In the genomic region with DNA sequence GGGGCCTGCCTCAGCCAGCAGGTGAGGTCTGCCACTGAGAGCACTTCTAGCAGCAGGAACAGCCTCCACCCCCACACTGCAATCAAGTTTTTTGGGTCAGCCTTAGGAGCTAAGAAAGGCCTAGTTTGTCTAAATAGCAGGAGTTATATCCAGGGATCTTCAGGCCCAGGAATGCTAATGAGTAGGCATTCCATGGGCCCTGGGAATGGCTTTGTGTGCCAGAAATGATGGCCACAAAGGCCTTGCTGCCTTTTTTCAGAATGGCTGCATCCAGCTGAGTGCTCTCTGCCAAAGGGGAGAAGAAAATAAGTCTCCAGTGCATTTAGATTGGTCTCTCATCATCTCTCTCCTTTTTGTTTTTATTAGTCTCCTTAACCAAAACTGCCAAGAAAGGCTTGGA, we compare ENCODE assay signal across 19 cellular contexts. TPM values are rescaled to one million over a fixed set of nuclear protein-coding genes. Genes with fewer than 3 reads are reported as not detected.
DNase-seq lines count a peak whose midpoint lies in the region; ATAC-seq, FAIRE-seq and TF ChIP-seq lines count a peak whose summit lies in the region.
"Had no signal": no experiment of that assay in that cellular context is flagged by ENCODE, and none has a peak within 500 bp of the region (broad histone marks: within the 10 kb centered on the region; RNA-seq: fewer than 3 reads in every experiment).

No MANE protein-coding gene starts in this region.

- H4K5ac ChIP-seq in H1 (ENCODE audit: insufficient read length, low read depth, low read length) = no peak overlapping the region

- H3K4me3 Mint-ChIP-seq in activated naive CD4-positive, alpha-beta T cell treated with anti-CD3 and anti-CD28 coated beads for 36 hours = no peak overlapping the region
- no peak overlapping the region for H3K4me3 Mint-ChIP-seq in CD4-positive, alpha-beta memory T cell
- H3K4me3 Mint-ChIP-seq: activated naive CD4-positive, alpha-beta T cell treated with anti-CD3 and anti-CD28 coated beads, Interleukin-2, amount 10 ng/mL, durations not matched to agents 7 days and 5 days; T-helper 17 cell had no signal

- TF ChIP-seq EP300 in H1 (IDR thresholded peaks at IDR 0.05; ENCODE audit: borderline replicate concordance in 1 of 2, low read depth in 2 of 2, low read length in 2 of 2) = no peak

- H4K20me1 ChIP-seq in H1 (replicated peaks in 1 of 2; ENCODE audit: control insufficient read depth in 1 of 2, insufficient read depth in 2 of 2, low read length in 2 of 2) = peaks cover 12 to 26% of the 10 kb centered on the region in 2 experiments

- no peak overlapping the region for H3K23ac ChIP-seq in H1 (ENCODE audit: insufficient read length)

- peaks cover 34 to 64% of the 10 kb centered on the region in 2 experiments for H3K79me2 ChIP-seq in H1 (ENCODE audit: control insufficient read depth in 1 of 2, insufficient read depth in 2 of 2, low read length in 2 of 2)

- DNase-seq in activated naive CD4-positive, alpha-beta T cell treated with anti-CD3 and anti-CD28 coated beads for 36 hours = no peak
- DNase-seq in activated naive CD4-positive, alpha-beta T cell (lab: John Stamatoyannopoulos, UW) = no peak
- DNase-seq in NAMALWA (ENCODE audit: low spot score) (peak; percentile 1), H1 (ENCODE audit: low read depth in 1 of 2, low spot score in 2 of 2) (no peak), GM12891 (ENCODE audit: insufficient read length, low spot score) (no peak), DMS53 (lab: John Stamatoyannopoulos, UW) (no peak), foreskin keratinocyte (no peak)
- no peak for DNase-seq in CD4-positive, alpha-beta memory T cell
- DNase-seq: ACHN; activated naive CD4-positive, alpha-beta T cell treated with anti-CD3 and anti-CD28 coated beads, Interleukin-2, amount 10 ng/mL, durations not matched to agents 7 days and 5 days; MM.1S; naive thymus-derived CD4-positive, alpha-beta T cell; NCI-H1436 treated with DMSO at 0.1 percent for 48 hours; NCI-H524; stimulated activated CD4-positive, alpha-beta T cell treated with anti-CD3 and anti-CD28 coated beads, Interleukin-4, amount 100 ng/mL, for 4 hours; T-helper 17 cell; upper lobe of left lung had no signal

- no peak overlapping the region for H2AK5ac ChIP-seq in H1 (ENCODE audit: low read depth, low read length)

- no peak overlapping the region for H2BK15ac ChIP-seq in H1 (ENCODE audit: low read length)

- H3K27ac ChIP-seq in H1 (ENCODE audit: low read depth, low read length) (no peak overlapping the region; the same call in 1 of the 2 replicates), foreskin keratinocyte (no peak overlapping the region)
- H3K27ac ChIP-seq in CD4-positive, alpha-beta memory T cell (ENCODE audit: low read depth, low read length) = no peak overlapping the region
- H3K27ac ChIP-seq: epithelial cell of prostate, right atrium auricular region, upper lobe of left lung had no signal

- H3K23me2 ChIP-seq in H1 (ENCODE audit: low read depth, low read length) = peaks cover 4% of the 10 kb centered on the region

- H3K4me1 ChIP-seq in H1 (replicated peaks in 1 of 4; ENCODE audit: control insufficient read depth in 3 of 4, insufficient read depth in 4 of 4, low read length in 3 of 4) (peaks cover 0 to 10% (median 6%) of the 10 kb centered on the region in 4 experiments; a peak in 6 of 7 replicates), foreskin keratinocyte (peaks cover 4% of the 10 kb centered on the region)
- H3K4me1 ChIP-seq in CD4-positive, alpha-beta memory T cell (ENCODE audit: insufficient read depth, low read length) = peaks cover 40% of the 10 kb centered on the region

- H3K56ac ChIP-seq in H1 (replicated peaks; ENCODE audit: insufficient read length, low read depth, low read length) = no peak overlapping the region

- ATAC-seq in foreskin keratinocyte = no peak
- ATAC-seq: naive thymus-derived CD4-positive, alpha-beta T cell; T-helper 17 cell had no signal

- TF ChIP-seq POLR2A in H1 (IDR thresholded peaks at IDR 0.05; ENCODE audit: control extremely low read depth in 1 of 2, low read depth in 2 of 2, low read length in 2 of 2) (no peak), GM12891 (IDR thresholded peaks at IDR 0.05; ENCODE audit: low read depth, low read length) (no peak)

- no peak overlapping the region for H3K4ac ChIP-seq in H1 (replicated peaks; ENCODE audit: insufficient read length, low read depth, low read length)

- H3K18ac ChIP-seq in H1 (ENCODE audit: extremely low read depth, low read length) = no peak overlapping the region

- no peaks in the 10 kb centered on the region for H3K27me3 Mint-ChIP-seq in activated naive CD4-positive, alpha-beta T cell treated with anti-CD3 and anti-CD28 coated beads for 36 hours (ENCODE audit: low read depth)
- no peaks in the 10 kb centered on the region for H3K27me3 Mint-ChIP-seq in CD4-positive, alpha-beta memory T cell
- H3K27me3 Mint-ChIP-seq: activated naive CD4-positive, alpha-beta T cell treated with anti-CD3 and anti-CD28 coated beads, Interleukin-2, amount 10 ng/mL, durations not matched to agents 7 days and 5 days; naive thymus-derived CD4-positive, alpha-beta T cell; T-helper 17 cell had no signal

- no peak overlapping the region for H3K14ac ChIP-seq in H1 (ENCODE audit: insufficient read length)

- FAIRE-seq in H1 (lab: Jason Lieb, UNC) (no peak), GM12891 (lab: Jason Lieb, UNC) (no peak)

- peaks cover 19% of the 10 kb centered on the region for H3K79me1 ChIP-seq in H1 (ENCODE audit: low read depth, low read length)

- CTCF ChIA-PET in activated naive CD4-positive, alpha-beta T cell treated with anti-CD3 and anti-CD28 coated beads for 36 hours (lab: Charles Lee) = interaction anchor here (1.0 to 2.8 kb wide), 2 partner anchors 8 to 407 kb away, joined by 3 to 7 read pairs; no protein-coding TSS in a partner anchor
- CTCF ChIA-PET in H1 (lab: Charles Lee; ENCODE audit: partially characterized antibody) = interaction anchor here (1.1 to 1.5 kb wide), 2 partner anchors 233 to 347 kb away, joined by 3 to 5 read pairs; no protein-coding TSS in a partner anchor
- CTCF ChIA-PET in CD4-positive, alpha-beta memory T cell (lab: Charles Lee; ENCODE audit: partially characterized antibody) = no interaction called here

- no peak for TF ChIP-seq RAD21 in H1 (IDR thresholded peaks at IDR 0.05 in 1 of 2, conservative IDR thresholded peaks at IDR 0.05 in 1 of 2; ENCODE audit: low read depth in 2 of 2, low read length in 2 of 2)

- no peak for TF ChIP-seq CTCF in H1 (IDR thresholded peaks at IDR 0.05; ENCODE audit: control extremely low read depth in 1 of 3, insufficient read depth in 1 of 3, low read depth in 1 of 3, low read length in 3 of 3)
- TF ChIP-seq CTCF in foreskin keratinocyte (conservative IDR thresholded peaks at IDR 0.05) = no peak

- H3K27me3 ChIP-seq in H1 (replicated peaks in 1 of 4; ENCODE audit: control insufficient read depth in 3 of 4, extremely low read depth in 1 of 4, insufficient read depth in 3 of 4, low read length in 3 of 4) = no peaks in the 10 kb centered on the region
- H3K27me3 ChIP-seq in CD4-positive, alpha-beta memory T cell (ENCODE audit: insufficient read depth, low read length) = no peaks in the 10 kb centered on the region
- H3K27me3 ChIP-seq in foreskin keratinocyte = no peaks in the 10 kb centered on the region
- H3K27me3 ChIP-seq: right atrium auricular region, upper lobe of left lung had no signal

- no peak overlapping the region for H2AFZ ChIP-seq in H1 (ENCODE audit: low read length)

- H2BK5ac ChIP-seq in H1 (ENCODE audit: low read depth, low read length) = no peak overlapping the region

- H3K4me3 ChIP-seq in H1 (ENCODE audit: extremely low read depth in 1 of 4, insufficient read depth in 2 of 4, low read depth in 3 of 4, low read length in 4 of 4) = no peak overlapping the region
- H3K4me3 ChIP-seq in CD4-positive, alpha-beta memory T cell (ENCODE audit: low read length in 2 of 2) = no peak overlapping the region
- H3K4me3 ChIP-seq: right atrium auricular region, upper lobe of left lung had no signal

- H3K27ac Mint-ChIP-seq in activated naive CD4-positive, alpha-beta T cell treated with anti-CD3 and anti-CD28 coated beads for 36 hours = peak overlapping the region; percentile 53
- H3K27ac Mint-ChIP-seq in CD4-positive, alpha-beta memory T cell = no peak overlapping the region
- H3K27ac Mint-ChIP-seq: activated naive CD4-positive, alpha-beta T cell treated with anti-CD3 and anti-CD28 coated beads, Interleukin-2, amount 10 ng/mL, durations not matched to agents 7 days and 5 days had no signal

- H3K9me3 Mint-ChIP-seq in activated naive CD4-positive, alpha-beta T cell treated with anti-CD3 and anti-CD28 coated beads for 36 hours = no peaks in the 10 kb centered on the region
- no peaks in the 10 kb centered on the region for H3K9me3 Mint-ChIP-seq in CD4-positive, alpha-beta memory T cell
- H3K9me3 Mint-ChIP-seq: activated naive CD4-positive, alpha-beta T cell treated with anti-CD3 and anti-CD28 coated beads, Interleukin-2, amount 10 ng/mL, durations not matched to agents 7 days and 5 days had no signal

- peaks cover 29 to 50% (median 37%) of the 10 kb centered on the region in 4 experiments for H3K36me3 ChIP-seq in H1 (ENCODE audit: control insufficient read depth in 2 of 4, insufficient read depth in 4 of 4, low read length in 3 of 4)
- H3K36me3 ChIP-seq in CD4-positive, alpha-beta memory T cell (ENCODE audit: insufficient read depth, low read length) = peaks cover 38% of the 10 kb centered on the region

- H4K8ac ChIP-seq in H1 (ENCODE audit: extremely low read depth, insufficient read depth, low read length) = peak overlapping the region; percentile 29; the same call in 1 of the 2 replicates

- H4K91ac ChIP-seq in H1 (replicated peaks; ENCODE audit: insufficient read length, low read length) = no peak overlapping the region

- POLR2A ChIA-PET in H1 (lab: Charles Lee; ENCODE audit: partially characterized antibody) = interaction anchor here (1.1 to 5.8 kb wide), 6 partner anchors 7 to 58 kb away, joined by 3 to 83 read pairs (median 7); no protein-coding TSS in a partner anchor
- POLR2A ChIA-PET in CD4-positive, alpha-beta memory T cell (lab: Charles Lee; ENCODE audit: partially characterized antibody) = no interaction called here

- H3K4me1 Mint-ChIP-seq in activated naive CD4-positive, alpha-beta T cell treated with anti-CD3 and anti-CD28 coated beads for 36 hours (ENCODE audit: low read depth) = peaks cover 55% of the 10 kb centered on the region
- H3K4me1 Mint-ChIP-seq in CD4-positive, alpha-beta memory T cell = peaks cover 15 to 42% (median 27%) of the 10 kb centered on the region in 4 donors

- no peak overlapping the region for H2BK120ac ChIP-seq in H1 (replicated peaks; ENCODE audit: low read depth, low read length)

- peak overlapping the region; percentile 90 to 93; a peak in 2 of 4 replicates for H3K4me2 ChIP-seq in H1 (ENCODE audit: insufficient read depth in 1 of 2, low read depth in 2 of 2, low read length in 2 of 2)

- no peak overlapping the region for H2BK12ac ChIP-seq in H1 (ENCODE audit: low read depth, low read length)

- H3K36me3 Mint-ChIP-seq in activated naive CD4-positive, alpha-beta T cell treated with anti-CD3 and anti-CD28 coated beads for 36 hours (ENCODE audit: low read depth) = peaks cover 18% of the 10 kb centered on the region
- H3K36me3 Mint-ChIP-seq in CD4-positive, alpha-beta memory T cell = peaks cover 18 to 41% of the 10 kb centered on the region in 2 donors

- no peaks in the 10 kb centered on the region for H3K9me3 ChIP-seq in H1 (ENCODE audit: insufficient read depth in 2 of 2, low read depth in 1 of 2, low read length in 1 of 2)
- no peaks in the 10 kb centered on the region for H3K9me3 ChIP-seq in CD4-positive, alpha-beta memory T cell (ENCODE audit: control insufficient read depth in 1 of 2, low read length in 2 of 2)
- H3K9me3 ChIP-seq: right atrium auricular region, upper lobe of left lung had no signal

- intact Hi-C loops in activated naive CD4-positive, alpha-beta T cell treated with anti-CD3 and anti-CD28 coated beads for 36 hours (cut with micrococcal nuclease) = loop anchor here (5.0 kb wide), 3 partner anchors 88 to 343 kb away; a partner anchor contains a TSS
- intact Hi-C loops in CD4-positive, alpha-beta memory T cell (cut with micrococcal nuclease) = loop anchor here (5.0 kb wide), 1 partner anchor 233 kb away; a partner anchor contains a TSS

- 0 out of 7 replicates have a peak overlapping the region, but pooled peaks of 1 of the 4 experiments have one; percentile 26 for H3K9ac ChIP-seq in H1 (replicated peaks in 1 of 4; ENCODE audit: extremely low read depth in 1 of 4, low read depth in 3 of 4, low read length in 3 of 4)

- no peak overlapping the region for H2BK20ac ChIP-seq in H1 (ENCODE audit: low read length)

RNA-seq across cellular contexts. Expression of a gene that starts 2.8 kb away (rescaled TPM):
- total RNA-seq in activated naive CD4-positive, alpha-beta T cell treated with anti-CD3 and anti-CD28 coated beads for 36 hours = 10 to 100 TPM; 53.2 to 54.3 TPM
- 54.5 and 64.3 TPM in 2 replicates for total RNA-seq in H1 (2021; fragmentation: NEBNext Ultra II Directional; extraction: Animal tissue kit (Norgen Biotek cat#: 25700))
- polyA plus RNA-seq in H1 (2011; rRNA removed) = 36.9 and 38.4 TPM in 2 replicates
- polyA plus RNA-seq in H1 (2011; cell fraction: cytosol; rRNA removed) = 55.1 TPM
- 27.5 TPM for polyA plus RNA-seq in H1 (2011; cell fraction: nucleus; rRNA removed)
- polyA plus RNA-seq in H1 (2012, experiment 1 of 2) = 51.3 to 58.9 TPM (median 51.9 TPM) in 4 replicates
- polyA plus RNA-seq in H1 (2012, experiment 2 of 2) = 46.8 TPM
- polyA plus RNA-seq in H1 (2013, experiment 1 of 2) = 42.7 TPM
- 44.0 TPM for polyA plus RNA-seq in H1 (2013, experiment 2 of 2)
- polyA minus RNA-seq in H1 (2011; rRNA and poly(A)+ RNA removed) = 25.1 and 25.2 TPM in 2 replicates
- 18.6 TPM for polyA minus RNA-seq in H1 (2011; cell fraction: cytosol; rRNA and poly(A)+ RNA removed)
- polyA minus RNA-seq in H1 (2011; cell fraction: nucleus; rRNA and poly(A)+ RNA removed) = 22.7 TPM
- 10 to 100 TPM; 17.0 to 18.6 TPM for total RNA-seq in CD4-positive, alpha-beta memory T cell
- 10 to 100 TPM; 14.1 to 23.7 TPM for polyA plus RNA-seq in CD4-positive, alpha-beta memory T cell
- 31.5 TPM for polyA plus RNA-seq in GM12891 (2012; ENCODE audit: low read depth, missing spikeins)
- 64.0 and 78.4 TPM in 2 replicates for total RNA-seq in foreskin keratinocyte
- polyA plus RNA-seq in foreskin keratinocyte = 78.4 and 89.5 TPM in 2 replicates

RNA-seq across cellular contexts. Expression of a gene that starts 3.1 kb away (rescaled TPM):
- total RNA-seq in activated naive CD4-positive, alpha-beta T cell treated with anti-CD3 and anti-CD28 coated beads for 36 hours = 10 to 100 TPM; 40.2 to 43.2 TPM
- 45.1 and 51.0 TPM in 2 replicates for total RNA-seq in H1 (2021; fragmentation: NEBNext Ultra II Directional; extraction: Animal tissue kit (Norgen Biotek cat#: 25700))
- 53.5 and 95.9 TPM in 2 replicates for polyA plus RNA-seq in H1 (2011; rRNA removed)
- polyA plus RNA-seq in H1 (2011; cell fraction: cytosol; rRNA removed) = 26.8 TPM
- polyA plus RNA-seq in H1 (2011; cell fraction: nucleus; rRNA removed) = 106 TPM
- polyA plus RNA-seq in H1 (2012, experiment 1 of 2) = 33.4 to 42.2 TPM (median 38.3 TPM) in 4 replicates
- polyA plus RNA-seq in H1 (2012, experiment 2 of 2) = 21.4 TPM
- polyA plus RNA-seq in H1 (2013, experiment 1 of 2) = 90.6 TPM
- 69.2 TPM for polyA plus RNA-seq in H1 (2013, experiment 2 of 2)
- 42.1 and 68.8 TPM in 2 replicates for polyA minus RNA-seq in H1 (2011; rRNA and poly(A)+ RNA removed)
- polyA minus RNA-seq in H1 (2011; cell fraction: cytosol; rRNA and poly(A)+ RNA removed) = 38.1 TPM
- 41.7 TPM for polyA minus RNA-seq in H1 (2011; cell fraction: nucleus; rRNA and poly(A)+ RNA removed)
- 10 to 100 TPM; 34.7 to 35.3 TPM for total RNA-seq in CD4-positive, alpha-beta memory T cell
- polyA plus RNA-seq in CD4-positive, alpha-beta memory T cell = 10 to 100 TPM; 21.2 to 24.3 TPM
- polyA plus RNA-seq in GM12891 (2012; ENCODE audit: low read depth, missing spikeins) = 16.5 TPM
- 59.6 TPM in 2 replicates for total RNA-seq in foreskin keratinocyte
- 28.8 and 31.1 TPM in 2 replicates for polyA plus RNA-seq in foreskin keratinocyte

RNA-seq across cellular contexts. Expression of a gene that starts 34.2 kb away (rescaled TPM):
- under 1 TPM; 0.19 to 0.22 TPM for total RNA-seq in activated naive CD4-positive, alpha-beta T cell treated with anti-CD3 and anti-CD28 coated beads for 36 hours
- 0.65 TPM in 2 replicates for total RNA-seq in H1 (2021; fragmentation: NEBNext Ultra II Directional; extraction: Animal tissue kit (Norgen Biotek cat#: 25700))
- 0.62 and 0.72 TPM in 2 replicates for polyA plus RNA-seq in H1 (2011; rRNA removed)
- 0.66 TPM for polyA plus RNA-seq in H1 (2011; cell fraction: cytosol; rRNA removed)
- 2.7 TPM for polyA plus RNA-seq in H1 (2011; cell fraction: nucleus; rRNA removed)
- 0.60 to 1.0 TPM (median 0.71 TPM) in 4 replicates for polyA plus RNA-seq in H1 (2012, experiment 1 of 2)
- 0.43 TPM for polyA plus RNA-seq in H1 (2012, experiment 2 of 2)
- polyA plus RNA-seq in H1 (2013, experiment 1 of 2) = 0.49 TPM
- 0.59 TPM for polyA plus RNA-seq in H1 (2013, experiment 2 of 2)
- polyA minus RNA-seq in H1 (2011; rRNA and poly(A)+ RNA removed) = 0.12 and 0.19 TPM in 2 replicates
- polyA minus RNA-seq in H1 (2011; cell fraction: cytosol; rRNA and poly(A)+ RNA removed) = not detected
- polyA minus RNA-seq in H1 (2011; cell fraction: nucleus; rRNA and poly(A)+ RNA removed) = 0.80 TPM
- total RNA-seq in CD4-positive, alpha-beta memory T cell = 1 to 10 TPM in 1 of 2 experiments, under 1 TPM in 1; 0.86 to 1.1 TPM
- not detected for polyA plus RNA-seq in CD4-positive, alpha-beta memory T cell
- polyA plus RNA-seq in GM12891 (2012; ENCODE audit: low read depth, missing spikeins) = 0.17 TPM
- total RNA-seq in foreskin keratinocyte = 0.18 and 0.27 TPM in 2 replicates
- polyA plus RNA-seq in foreskin keratinocyte = 0.20 and 0.21 TPM in 2 replicates
- polyA plus RNA-seq: naive thymus-derived CD4-positive, alpha-beta T cell had no signal

RNA-seq across cellular contexts. Expression of a gene that starts 44.4 kb away (rescaled TPM):
- total RNA-seq in activated naive CD4-positive, alpha-beta T cell treated with anti-CD3 and anti-CD28 coated beads for 36 hours = 100 to 1,000 TPM; 165 to 169 TPM
- 148 and 152 TPM in 2 replicates for total RNA-seq in H1 (2021; fragmentation: NEBNext Ultra II Directional; extraction: Animal tissue kit (Norgen Biotek cat#: 25700))
- 139 and 168 TPM in 2 replicates for polyA plus RNA-seq in H1 (2011; rRNA removed)
- polyA plus RNA-seq in H1 (2011; cell fraction: cytosol; rRNA removed) = 98.3 TPM
- polyA plus RNA-seq in H1 (2011; cell fraction: nucleus; rRNA removed) = 689 TPM
- polyA plus RNA-seq in H1 (2012, experiment 1 of 2) = 141 to 220 TPM (median 170 TPM) in 4 replicates
- 34.1 TPM for polyA plus RNA-seq in H1 (2012, experiment 2 of 2)
- 59.5 TPM for polyA plus RNA-seq in H1 (2013, experiment 1 of 2)
- polyA plus RNA-seq in H1 (2013, experiment 2 of 2) = 42.7 TPM
- polyA minus RNA-seq in H1 (2011; rRNA and poly(A)+ RNA removed) = 298 and 335 TPM in 2 replicates
- polyA minus RNA-seq in H1 (2011; cell fraction: cytosol; rRNA and poly(A)+ RNA removed) = 201 TPM
- polyA minus RNA-seq in H1 (2011; cell fraction: nucleus; rRNA and poly(A)+ RNA removed) = 436 TPM
- total RNA-seq in CD4-positive, alpha-beta memory T cell = 100 to 1,000 TPM; 152 to 154 TPM
- polyA plus RNA-seq in CD4-positive, alpha-beta memory T cell = 10 to 100 TPM in 1 of 2 donors, 1 to 10 TPM in 1; 3.8 to 26.9 TPM
- 78.6 TPM for polyA plus RNA-seq in GM12891 (2012; ENCODE audit: low read depth, missing spikeins)
- 71.4 and 74.0 TPM in 2 replicates for total RNA-seq in foreskin keratinocyte
- polyA plus RNA-seq in foreskin keratinocyte = 46.3 and 49.1 TPM in 2 replicates

RNA-seq across cellular contexts. Expression of a gene that starts 57.5 kb away (rescaled TPM):
- total RNA-seq in activated naive CD4-positive, alpha-beta T cell treated with anti-CD3 and anti-CD28 coated beads for 36 hours = 10 to 100 TPM; 36.6 to 38.8 TPM
- 32.0 and 34.5 TPM in 2 replicates for total RNA-seq in H1 (2021; fragmentation: NEBNext Ultra II Directional; extraction: Animal tissue kit (Norgen Biotek cat#: 25700))
- polyA plus RNA-seq in H1 (2011; rRNA removed) (47.9 and 48.3 TPM in 2 replicates), foreskin keratinocyte (71.1 and 73.6 TPM in 2 replicates)
- 35.9 TPM for polyA plus RNA-seq in H1 (2011; cell fraction: cytosol; rRNA removed)
- polyA plus RNA-seq in H1 (2011; cell fraction: nucleus; rRNA removed) = 41.0 TPM
- polyA plus RNA-seq in H1 (2012, experiment 1 of 2) = 24.1 to 37.1 TPM (median 34.7 TPM) in 4 replicates
- polyA plus RNA-seq in H1 (2012, experiment 2 of 2) = 43.0 TPM
- 24.6 TPM for polyA plus RNA-seq in H1 (2013, experiment 1 of 2)
- 23.7 TPM for polyA plus RNA-seq in H1 (2013, experiment 2 of 2)
- polyA minus RNA-seq in H1 (2011; rRNA and poly(A)+ RNA removed) = 20.4 and 20.9 TPM in 2 replicates
- polyA minus RNA-seq in H1 (2011; cell fraction: cytosol; rRNA and poly(A)+ RNA removed) = 26.2 TPM
- 25.6 TPM for polyA minus RNA-seq in H1 (2011; cell fraction: nucleus; rRNA and poly(A)+ RNA removed)
- total RNA-seq in CD4-positive, alpha-beta memory T cell = 10 to 100 TPM; 25.1 to 26.3 TPM
- polyA plus RNA-seq in CD4-positive, alpha-beta memory T cell = 100 to 1,000 TPM in 1 of 2 donors, 10 to 100 TPM in 1; 89.0 to 134 TPM
- polyA plus RNA-seq in GM12891 (2012; ENCODE audit: low read depth, missing spikeins) = 37.0 TPM
- 53.9 and 55.8 TPM in 2 replicates for total RNA-seq in foreskin keratinocyte
